8 cellular contexts compared by ENCODE assay signal in genomic region chr9:74497750-74498615, GRCh38. TPM values are rescaled to one million over a fixed set of nuclear protein-coding genes. Genes with fewer than 3 reads are reported as not detected.
DNase-seq lines count a peak whose midpoint lies in the region; ATAC-seq and TF ChIP-seq lines count a peak whose summit lies in the region.

No MANE protein-coding gene starts in this region.

- CTCF ChIA-PET in activated CD8-positive, alpha-beta memory T cell treated with anti-CD3 and anti-CD28 coated beads, Interleukin-2, amount 10 ng/mL, durations not matched to agents 7 days and 5 days (lab: Charles Lee): no interaction called here

- ATAC-seq in HG02678 (IDR thresholded peaks at IDR 0.05; ENCODE audit: unreplicated experiment): peak; percentile 11
- peak; percentile 34 for ATAC-seq in activated CD8-positive, alpha-beta memory T cell treated with anti-CD3 and anti-CD28 coated beads, Interleukin-2, amount 10 ng/mL, durations not matched to agents 7 days and 5 days
- no peak for ATAC-seq in esophagus mucosa
- no peak for ATAC-seq in GM21825 (IDR thresholded peaks at IDR 0.05; ENCODE audit: unreplicated experiment)
- ATAC-seq in HG02610 (IDR thresholded peaks at IDR 0.05; ENCODE audit: unreplicated experiment): no peak

- H3K36me3 Mint-ChIP-seq in activated CD8-positive, alpha-beta memory T cell treated with anti-CD3 and anti-CD28 coated beads, Interleukin-2, amount 10 ng/mL, durations not matched to agents 7 days and 5 days: no peaks in the 10 kb centered on the region
- H3K36me3 Mint-ChIP-seq in glutamatergic neuron (ENCODE audit: unreplicated experiment): no peaks in the 10 kb centered on the region
- H3K36me3 Mint-ChIP-seq in osteocyte (ENCODE audit: unreplicated experiment): no peaks in the 10 kb centered on the region

- no peaks in the 10 kb centered on the region for H3K9me3 Mint-ChIP-seq in activated CD8-positive, alpha-beta memory T cell treated with anti-CD3 and anti-CD28 coated beads, Interleukin-2, amount 10 ng/mL, durations not matched to agents 7 days and 5 days (ENCODE audit: low read depth)
- H3K9me3 Mint-ChIP-seq in glutamatergic neuron (ENCODE audit: unreplicated experiment): peaks cover 6% of the 10 kb centered on the region
- no peaks in the 10 kb centered on the region for H3K9me3 Mint-ChIP-seq in osteocyte (ENCODE audit: unreplicated experiment)

- no peak for TF ChIP-seq CTCF in glutamatergic neuron (IDR thresholded peaks at IDR 0.05; ENCODE audit: partially characterized antibody, unreplicated experiment)
- TF ChIP-seq CTCF in osteocyte (IDR thresholded peaks at IDR 0.05): no peak

- DNase-seq in Daoy (ENCODE audit: low read depth) (peak; percentile 60), glutamatergic neuron (peak; percentile 53), osteocyte (ENCODE audit: extremely low spot score, unreplicated experiment) (no peak)
- peak; percentile 48 for DNase-seq in activated CD8-positive, alpha-beta memory T cell treated with anti-CD3 and anti-CD28 coated beads, Interleukin-2, amount 10 ng/mL, durations not matched to agents 7 days and 5 days

- H3K4me1 Mint-ChIP-seq in activated CD8-positive, alpha-beta memory T cell treated with anti-CD3 and anti-CD28 coated beads, Interleukin-2, amount 10 ng/mL, durations not matched to agents 7 days and 5 days: peaks cover 29% of the 10 kb centered on the region
- H3K4me1 Mint-ChIP-seq in glutamatergic neuron (ENCODE audit: low read depth, unreplicated experiment) (peaks cover 2% of the 10 kb centered on the region), osteocyte (ENCODE audit: unreplicated experiment) (peaks cover 25% of the 10 kb centered on the region)

- peak overlapping the region; percentile 65 for H3K27ac Mint-ChIP-seq in activated CD8-positive, alpha-beta memory T cell treated with anti-CD3 and anti-CD28 coated beads, Interleukin-2, amount 10 ng/mL, durations not matched to agents 7 days and 5 days
- peak overlapping the region; percentile 85 for H3K27ac Mint-ChIP-seq in glutamatergic neuron (ENCODE audit: unreplicated experiment)
- no peak overlapping the region for H3K27ac Mint-ChIP-seq in osteocyte (ENCODE audit: unreplicated experiment)

- peaks cover 64% of the 10 kb centered on the region for H3K27me3 Mint-ChIP-seq in activated CD8-positive, alpha-beta memory T cell treated with anti-CD3 and anti-CD28 coated beads, Interleukin-2, amount 10 ng/mL, durations not matched to agents 7 days and 5 days
- H3K27me3 Mint-ChIP-seq in glutamatergic neuron (ENCODE audit: unreplicated experiment): peaks cover 13% of the 10 kb centered on the region
- H3K27me3 Mint-ChIP-seq in osteocyte (ENCODE audit: unreplicated experiment): peaks cover 70% of the 10 kb centered on the region

- peak overlapping the region; percentile 87 for H3K4me3 Mint-ChIP-seq in activated CD8-positive, alpha-beta memory T cell treated with anti-CD3 and anti-CD28 coated beads, Interleukin-2, amount 10 ng/mL, durations not matched to agents 7 days and 5 days
- H3K4me3 Mint-ChIP-seq in glutamatergic neuron (ENCODE audit: unreplicated experiment) (peak overlapping the region; percentile 92), osteocyte (ENCODE audit: unreplicated experiment) (peak overlapping the region; percentile 86)

RNA-seq across cellular contexts. Expression of gene RORB, which starts 0.8 kb away (rescaled TPM):
- 2.9 and 3.5 TPM in 2 replicates for total RNA-seq in Daoy (2014; rRNA removed; shearing (Covaris generic))
- total RNA-seq in activated CD8-positive, alpha-beta memory T cell treated with anti-CD3 and anti-CD28 coated beads, Interleukin-2, amount 10 ng/mL, durations not matched to agents 7 days and 5 days: under 1 TPM; 0.33 to 0.35 TPM
- total RNA-seq in glutamatergic neuron (ENCODE audit: unreplicated experiment) (2.2 TPM), osteocyte (not detected in 2 replicates), esophagus mucosa (0.08 TPM)

Comparison
In these comparisons a context has a peak if more than half of its experiments do, and no peak if none do; other contexts are left out.
1. ATAC-seq: peak in HG02678 (single experiment) and activated CD8-positive, alpha-beta memory T cell treated with anti-CD3 and anti-CD28 coated beads, Interleukin-2, amount 10 ng/mL, durations not matched to agents 7 days and 5 days (single experiment); none in esophagus mucosa (single experiment), GM21825 (single experiment) and HG02610 (single experiment).
2. Peak in every context shown above with its lines, with median percentiles within 50 percentile points of each other: H3K4me3 Mint-ChIP-seq.